7 cellular contexts compared by ENCODE assay signal in genomic region chr20:45771182-45771759, GRCh38. TPM values are rescaled to one million over a fixed set of nuclear protein-coding genes. Genes with fewer than 3 reads are reported as not detected.
DNase-seq lines count a peak whose midpoint lies in the region; ATAC-seq and TF ChIP-seq lines count a peak whose summit lies in the region.

No MANE protein-coding gene starts in this region.

- ATAC-seq in T-cell (replicated peaks in 1 of 4) (peak; percentile 70 to 82 (median 74)), right cardiac atrium (peak; percentile 77 to 84), GM19463 (IDR thresholded peaks at IDR 0.05; ENCODE audit: unreplicated experiment) (no peak)

- no peaks in the 10 kb centered on the region for H3K9me3 ChIP-seq in right cardiac atrium (ENCODE audit: control insufficient read depth, low read length)

- H3K4me3 ChIP-seq in right cardiac atrium (ENCODE audit: low read length) = no peak overlapping the region

- peak; percentile 88 for TF ChIP-seq CTCF in GM12873 (IDR thresholded peaks at IDR 0.05; ENCODE audit: insufficient read depth, low read depth, low read length, missing control alignments)

- H3K27me3 ChIP-seq in right cardiac atrium (ENCODE audit: control insufficient read depth, insufficient read depth) = no peaks in the 10 kb centered on the region

- peaks cover 0 to 5% (median 5%) of the 10 kb centered on the region in 3 donors for H3K4me1 Mint-ChIP-seq in T-cell

- intact Hi-C loops in right cardiac atrium (cut with DNase I) = loop anchor here (5.0 to 10.0 kb wide), 4 partner anchors 316 to 456 kb away; no protein-coding TSS in a partner anchor

- DNase-seq in NCI-H1436 (lab: John Stamatoyannopoulos, UW) (peak; percentile 66), T-cell (peak; percentile 50 to 80 (median 74)), amniotic epithelial cell (ENCODE audit: low read depth) (peak; percentile 81), right cardiac atrium (peak; percentile 74 to 90 (median 84)), retina (peak; percentile 91)

- H3K36me3 Mint-ChIP-seq in T-cell = no peaks in the 10 kb centered on the region

- H3K4me3 Mint-ChIP-seq in T-cell = no peak overlapping the region

- peaks cover 9 to 26% of the 10 kb centered on the region in 2 donors for H3K27me3 Mint-ChIP-seq in T-cell

- no peaks in the 10 kb centered on the region for H3K9me3 Mint-ChIP-seq in T-cell

- H3K4me1 ChIP-seq in right cardiac atrium (ENCODE audit: control insufficient read depth, insufficient read depth, low read length) = peaks cover 3% of the 10 kb centered on the region

- 25% methylated on average over 5 of the region's 5 CpGs for WGBS in right cardiac atrium

- H3K27ac Mint-ChIP-seq in T-cell = peak overlapping the region in 1 of 2 donors; percentile 52

- POLR2A ChIA-PET in T-cell (lab: Charles Lee) = interaction anchor here in 1 of 2 donors (0.6 kb wide), 1 partner anchor 16 kb away, joined by 3 read pairs; no protein-coding TSS in a partner anchor

- H3K27ac ChIP-seq in right cardiac atrium (ENCODE audit: low read length) = peak overlapping the region; percentile 7

- CTCF ChIA-PET in T-cell (lab: Charles Lee) = interaction anchor here (0.6 to 4.0 kb wide), 35 partner anchors 9 to 1978 kb away, joined by 3 to 51 read pairs (median 3); partner anchors contain the start of genes DNTTIP1 (in 1 of the 2), SYS1 (in 1 of the 2) and WFDC3 (in 1 of the 2)

RNA-seq across cellular contexts. Expression of gene WFDC3, which starts 20.4 kb away (rescaled TPM):
- total RNA-seq in T-cell = not detected
- total RNA-seq in right cardiac atrium = 1 to 10 TPM in 1 of 4 donors, under 1 TPM in 1, not detected in 2; 0.57 to 1.4 TPM
- 1.2 TPM for polyA plus RNA-seq in right cardiac atrium

RNA-seq across cellular contexts. Expression of gene DNTTIP1, which starts 20.5 kb away (rescaled TPM):
- 10 to 100 TPM; 14.7 to 25.3 (median 20.5) TPM for total RNA-seq in T-cell
- 10 to 100 TPM; 15.3 to 20.4 (median 17.5) TPM for total RNA-seq in right cardiac atrium
- polyA plus RNA-seq in right cardiac atrium = 23.6 TPM

RNA-seq across cellular contexts. Expression of gene UBE2C, which starts 41.2 kb away (rescaled TPM):
- 1 to 10 TPM in 3 of 5 donors, under 1 TPM in 2; 0.44 to 2.4 (median 1.2) TPM for total RNA-seq in T-cell
- total RNA-seq in right cardiac atrium = 1 to 10 TPM in 2 of 4 donors, under 1 TPM in 1, not detected in 1; 0.85 to 2.1 (median 1.7) TPM
- 0.25 TPM for polyA plus RNA-seq in right cardiac atrium

RNA-seq across cellular contexts. Expression of gene SPINT4, which starts 49.1 kb away (rescaled TPM):
- not detected for total RNA-seq in T-cell
- not detected for total RNA-seq in right cardiac atrium
- not detected for polyA plus RNA-seq in right cardiac atrium

RNA-seq across cellular contexts. Expression of gene TNNC2, which starts 55.8 kb away (rescaled TPM):
- total RNA-seq in T-cell = 1 to 10 TPM in 1 of 5 donors, under 1 TPM in 3, not detected in 1; 0.41 to 1.3 (median 0.70) TPM
- under 1 TPM in 1 of 4 donors, not detected in 3; 0.46 TPM for total RNA-seq in right cardiac atrium
- polyA plus RNA-seq in right cardiac atrium = 0.77 TPM
